Comparison of ENCODE assay signal across 13 cellular contexts in the genomic region with DNA sequence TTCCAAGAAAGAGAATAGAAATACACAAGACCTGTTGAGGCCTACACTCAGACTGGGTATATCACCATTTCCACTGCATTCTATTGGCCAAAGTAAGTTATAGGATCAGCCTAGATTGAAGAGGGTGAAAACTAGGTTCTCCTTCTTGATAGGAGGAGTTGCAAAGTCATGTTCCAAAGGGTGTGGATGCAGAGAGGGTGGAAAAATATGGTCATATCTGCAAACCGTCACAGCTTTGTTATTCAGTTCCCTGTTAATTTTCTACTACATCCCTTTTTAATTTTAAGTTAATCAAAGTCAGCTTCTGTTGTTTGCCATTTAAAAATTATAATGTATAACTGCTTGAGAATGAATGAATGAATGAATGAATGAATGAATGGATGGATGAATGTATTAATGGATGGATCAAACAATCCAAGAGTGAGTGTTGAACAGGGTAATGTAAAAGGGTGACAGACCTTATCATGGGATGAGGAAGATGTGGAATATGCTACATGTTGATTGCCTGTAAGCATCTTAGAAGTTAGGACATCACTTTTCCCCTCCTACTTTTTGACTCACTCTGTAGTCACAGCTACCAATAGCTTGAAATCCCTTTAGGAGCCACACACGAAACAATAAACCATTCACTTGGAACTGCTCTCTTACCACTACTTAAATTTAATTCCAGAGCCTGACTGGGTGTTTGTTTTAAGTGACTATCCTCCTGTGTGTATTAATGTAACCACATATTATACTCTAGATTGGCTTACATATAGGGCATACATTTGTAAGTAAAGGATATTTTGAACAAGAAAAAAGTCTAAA.
A peak's percentile ranks its signal among the peaks of the same experiment; 100 is the strongest.
DNase-seq lines count a peak whose midpoint lies in the region; FAIRE-seq and TF ChIP-seq lines count a peak whose summit lies in the region.
"Had no signal": no experiment of that assay in that cellular context is flagged by ENCODE, and none has a peak within 500 bp of the region (broad histone marks: within the 10 kb centered on the region; RNA-seq: fewer than 3 reads in every experiment).

No MANE protein-coding gene starts in this region.

- no peaks in the 10 kb centered on the region for H3K36me3 Mint-ChIP-seq in MCF 10A (ENCODE audit: insufficient read depth, unreplicated experiment)
- H3K36me3 Mint-ChIP-seq: mesothelial cell of epicardium had no signal

- H3K79me2 ChIP-seq in fibroblast of lung (ENCODE audit: control insufficient read depth, insufficient read depth, low read length) (no peaks in the 10 kb centered on the region), hepatocyte (no peaks in the 10 kb centered on the region)

- H3K4me2 ChIP-seq in fibroblast of lung (ENCODE audit: extremely low read depth, insufficient read depth, low read length) (no peak overlapping the region), hepatocyte (no peak overlapping the region)

- H3K9ac ChIP-seq in fibroblast of lung (ENCODE audit: insufficient read depth, low read length) = no peak overlapping the region

- H3K27me3 Mint-ChIP-seq in MCF 10A (ENCODE audit: insufficient read depth, unreplicated experiment) = no peaks in the 10 kb centered on the region

- H4K20me1 ChIP-seq in fibroblast of lung (ENCODE audit: control insufficient read depth, extremely low read depth, insufficient read depth, low read length) (no peaks in the 10 kb centered on the region), hepatocyte (ENCODE audit: insufficient read depth, poor library complexity, severe bottlenecking) (no peaks in the 10 kb centered on the region)

- CTCF ChIA-PET in MCF 10A (lab: Yijun Ruan, JAX) = interaction anchor here (0.6 to 3.0 kb wide), 6 partner anchors 28 to 944 kb away, joined by 3 to 11 read pairs (median 4); no protein-coding TSS in a partner anchor

- no peaks in the 10 kb centered on the region for H3K9me3 Mint-ChIP-seq in MCF 10A (ENCODE audit: unreplicated experiment)

- BruUV-seq in MCF 10A (replicated peaks; lab: Mats Ljungman, UMichigan) = no TSS peak

- H3K4me1 ChIP-seq in breast epithelium (no peaks in the 10 kb centered on the region), fibroblast of lung (ENCODE audit: control insufficient read depth, extremely low read depth, insufficient read depth, low read length) (peaks cover 8% of the 10 kb centered on the region), hepatocyte (ENCODE audit: insufficient read depth) (peaks cover 6% of the 10 kb centered on the region)
- H3K4me1 ChIP-seq: pancreas, vagina had no signal

- no peak for FAIRE-seq in urothelium cell line (lab: Jason Lieb, UNC)
- FAIRE-seq: G401.6, pancreas had no signal

- H3K27me3 ChIP-seq in breast epithelium (no peaks in the 10 kb centered on the region), fibroblast of lung (ENCODE audit: control insufficient read depth, insufficient read depth, low read length) (no peaks in the 10 kb centered on the region), hepatocyte (no peaks in the 10 kb centered on the region)
- H3K27me3 ChIP-seq: pancreas, vagina had no signal

- no peak overlapping the region for H3K27ac ChIP-seq in breast epithelium
- no peak overlapping the region for H3K27ac ChIP-seq in fibroblast of lung (ENCODE audit: insufficient read depth, low read length)
- H3K27ac ChIP-seq in hepatocyte = no peak overlapping the region
- H3K27ac ChIP-seq: pancreas, vagina had no signal

- H3K36me3 ChIP-seq in breast epithelium (no peaks in the 10 kb centered on the region), fibroblast of lung (ENCODE audit: control insufficient read depth, insufficient read depth, low read length) (no peaks in the 10 kb centered on the region), hepatocyte (replicated peaks; ENCODE audit: insufficient read depth, low read depth) (no peaks in the 10 kb centered on the region)
- H3K36me3 ChIP-seq: pancreas, vagina had no signal

- H2AFZ ChIP-seq in fibroblast of lung (ENCODE audit: low read length) (no peak overlapping the region), hepatocyte (no peak overlapping the region)

- no peak overlapping the region for H3K4me3 Mint-ChIP-seq in MCF 10A (ENCODE audit: unreplicated experiment)
- H3K4me3 Mint-ChIP-seq: mesothelial cell of epicardium had no signal

- H3K4me3 ChIP-seq in breast epithelium (no peak overlapping the region), fibroblast of lung (replicated peaks in 1 of 4; ENCODE audit: control extremely low read depth in 1 of 4, insufficient read depth in 1 of 4, low read depth in 3 of 4, low read length in 4 of 4) (no peak overlapping the region), hepatocyte (no peak overlapping the region)
- H3K4me3 ChIP-seq: pancreas, vagina had no signal

- no peaks in the 10 kb centered on the region for H3K9me2 ChIP-seq in hepatocyte (replicated peaks; ENCODE audit: insufficient read depth)

- H3K27ac Mint-ChIP-seq in MCF 10A (ENCODE audit: low read depth, unreplicated experiment) = no peak overlapping the region
- H3K27ac Mint-ChIP-seq: mesothelial cell of epicardium had no signal

- DNase-seq in MCF 10A (ENCODE audit: unreplicated experiment) (peak; percentile 42), breast epithelium (ENCODE audit: low spot score in 2 of 2) (no peak), SW480 (ENCODE audit: low spot score) (peak; percentile 23), fibroblast of lung (ENCODE audit: low read depth in 2 of 2) (peak; percentile 78 to 97), urothelium cell line (ENCODE audit: low spot score) (peak; percentile 13), activated gamma-delta T cell (lab: John Stamatoyannopoulos, UW) (no peak), hepatocyte (ENCODE audit: low spot score) (no peak)
- no peak for DNase-seq in stimulated activated CD4-positive, alpha-beta T cell treated with anti-CD3 and anti-CD28 coated beads, Interleukin-2, amount 100 ng/mL, for 48 hours
- DNase-seq: MV-4-11, pancreas had no signal

- TF ChIP-seq CTCF in MCF 10A (IDR thresholded peaks at IDR 0.05; ENCODE audit: unreplicated experiment) = no peak
- TF ChIP-seq CTCF in breast epithelium (IDR thresholded peaks at IDR 0.05) = no peak
- TF ChIP-seq CTCF in fibroblast of lung (conservative IDR thresholded peaks at IDR 0.05 in 1 of 2, IDR thresholded peaks at IDR 0.05 in 1 of 2; ENCODE audit: low read depth in 1 of 2, low read length in 2 of 2) = no peak
- TF ChIP-seq CTCF in hepatocyte (IDR thresholded peaks at IDR 0.05; ENCODE audit: poor library complexity) = no peak

- H3K9me3 ChIP-seq in breast epithelium (no peaks in the 10 kb centered on the region), fibroblast of lung (ENCODE audit: control insufficient read depth, insufficient read depth, low read depth, low read length) (no peaks in the 10 kb centered on the region), hepatocyte (ENCODE audit: low read depth) (no peaks in the 10 kb centered on the region)
- H3K9me3 ChIP-seq: pancreas, vagina had no signal

- TF ChIP-seq POLR2A in breast epithelium (IDR thresholded peaks at IDR 0.05) = no peak

- WGBS in hepatocyte (ENCODE audit: low lambda C conversion rate, missing lambda C conversion rate) = 84% methylated on average over 2 of the region's 2 CpGs

- POLR2A ChIA-PET in MCF 10A (lab: Yijun Ruan, JAX) = interaction anchor here (1.3 to 1.7 kb wide), 2 partner anchors 13 to 57 kb away, joined by 3 to 6 read pairs; no protein-coding TSS in a partner anchor

- no peaks in the 10 kb centered on the region for H3K4me1 Mint-ChIP-seq in MCF 10A (ENCODE audit: insufficient read depth, unreplicated experiment)

- intact Hi-C loops in MCF 10A (cut with micrococcal nuclease) = no loop called here
- intact Hi-C loops in breast epithelium (cut with DNase I; ENCODE audit: low total_unique reads) = no loop called here

Comparison
In these comparisons a context has a peak if more than half of its experiments do, and no peak if none do; other contexts are left out.
1. DNase-seq: peak in MCF 10A (single experiment), SW480 (single experiment), fibroblast of lung (2 of 2) and urothelium cell line (single experiment); none in breast epithelium (0 of 2), stimulated activated CD4-positive, alpha-beta T cell treated with anti-CD3 and anti-CD28 coated beads, Interleukin-2, amount 100 ng/mL, for 48 hours (0 of 2), activated gamma-delta T cell (single experiment) and hepatocyte (single experiment).